13 cellular contexts compared by ENCODE assay signal in the genomic region with DNA sequence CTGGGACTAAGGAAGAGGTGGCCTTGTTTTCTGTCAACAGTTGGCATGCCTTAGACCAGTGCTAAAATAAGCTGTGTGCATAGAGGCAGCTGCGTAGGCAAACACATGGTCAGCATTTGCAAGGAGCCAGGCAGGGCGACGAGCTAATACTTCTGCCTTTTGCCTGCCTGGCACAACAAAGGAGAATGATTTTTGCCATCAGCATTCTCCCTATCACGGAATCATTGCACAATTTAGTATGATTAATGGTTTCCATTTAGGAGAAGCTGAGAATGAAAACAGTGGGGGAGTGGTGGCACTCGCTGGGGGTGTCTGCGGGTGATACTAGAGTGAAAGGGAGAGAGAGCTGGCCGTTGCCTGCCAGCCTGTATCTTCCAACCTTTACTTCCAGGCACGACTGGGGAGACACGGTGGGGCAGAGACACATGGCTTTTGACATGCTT.
DNase-seq lines count a peak whose midpoint lies in the region; ATAC-seq and TF ChIP-seq lines count a peak whose summit lies in the region.
"Had no signal": no experiment of that assay in that cellular context is flagged by ENCODE, and none has a peak within 500 bp of the region (broad histone marks: within the 10 kb centered on the region; RNA-seq: fewer than 3 reads in every experiment).

No MANE protein-coding gene starts in this region.

- peak; percentile 10 for DNase-seq in DMS 273 (lab: John Stamatoyannopoulos, UW; ENCODE audit: unreplicated experiment)
- DNase-seq in DMS 273 treated with DMSO at 0.1 percent for 48 hours (lab: John Stamatoyannopoulos, UW) = no peak
- DNase-seq in NCI-H226 = peak; percentile 55
- peak; percentile 82 for DNase-seq in fibroblast of gingiva (ENCODE audit: low read depth)
- DNase-seq in psoas muscle = peak; percentile 23 to 71
- DNase-seq in NCI-H2171 (lab: John Stamatoyannopoulos, UW) = no peak
- DNase-seq in NCI-H1048 (lab: John Stamatoyannopoulos, UW) = no peak
- DNase-seq: activated CD4-positive, alpha-beta T cell treated with anti-CD3 and anti-CD28 coated beads, Interleukin-2, amount 10 ng/mL, durations not matched to agents 24 days and 14 days; activated naive CD4-positive, alpha-beta T cell; NCI-H187 had no signal

- intact Hi-C loops in psoas muscle (cut with DNase I) = loop anchor here in 1 of 2 donors (2.0 kb wide), 1 partner anchor 53 kb away; no protein-coding TSS in a partner anchor

- TF ChIP-seq CTCF in psoas muscle (IDR thresholded peaks at IDR 0.05) = no peak

- no peaks in the 10 kb centered on the region for H3K36me3 ChIP-seq in psoas muscle (ENCODE audit: insufficient read depth in 1 of 2, low read depth in 1 of 2)
- H3K36me3 ChIP-seq: SJSA1 had no signal

- peaks cover 18% of the 10 kb centered on the region for H3K4me1 ChIP-seq in psoas muscle
- H3K4me1 ChIP-seq: SJSA1 had no signal

- peak overlapping the region; percentile 39 for H3K4me3 ChIP-seq in psoas muscle
- H3K4me3 ChIP-seq: SJSA1 had no signal

- no peaks in the 10 kb centered on the region for H3K27me3 ChIP-seq in psoas muscle (ENCODE audit: insufficient read depth in 3 of 3, low read length in 2 of 3)
- H3K27me3 ChIP-seq: SJSA1 had no signal

- peak overlapping the region; percentile 86 for H3K27ac ChIP-seq in psoas muscle
- H3K27ac ChIP-seq: 22Rv1, SJSA1 had no signal

- ATAC-seq in psoas muscle = peak; percentile 93 to 98 (median 96)
- ATAC-seq in GM21367 (IDR thresholded peaks at IDR 0.05; ENCODE audit: unreplicated experiment) = no peak

- H3K9me3 ChIP-seq in psoas muscle = no peaks in the 10 kb centered on the region
- H3K9me3 ChIP-seq: SJSA1 had no signal

- WGBS in psoas muscle, 3 donors = 21 to 28% (median 24%) methylated on average over 9 of the region's 9 CpGs

Comparison
In these comparisons a context has a peak if more than half of its experiments do, and no peak if none do; other contexts are left out.
1. DNase-seq: peak in DMS 273 (single experiment), NCI-H226 (single experiment), fibroblast of gingiva (single experiment) and psoas muscle (2 of 2); none in DMS 273 treated with DMSO at 0.1 percent for 48 hours (single experiment), NCI-H2171 (single experiment) and NCI-H1048 (single experiment).